1 cellular context compared by ENCODE assay signal in the genomic region with DNA sequence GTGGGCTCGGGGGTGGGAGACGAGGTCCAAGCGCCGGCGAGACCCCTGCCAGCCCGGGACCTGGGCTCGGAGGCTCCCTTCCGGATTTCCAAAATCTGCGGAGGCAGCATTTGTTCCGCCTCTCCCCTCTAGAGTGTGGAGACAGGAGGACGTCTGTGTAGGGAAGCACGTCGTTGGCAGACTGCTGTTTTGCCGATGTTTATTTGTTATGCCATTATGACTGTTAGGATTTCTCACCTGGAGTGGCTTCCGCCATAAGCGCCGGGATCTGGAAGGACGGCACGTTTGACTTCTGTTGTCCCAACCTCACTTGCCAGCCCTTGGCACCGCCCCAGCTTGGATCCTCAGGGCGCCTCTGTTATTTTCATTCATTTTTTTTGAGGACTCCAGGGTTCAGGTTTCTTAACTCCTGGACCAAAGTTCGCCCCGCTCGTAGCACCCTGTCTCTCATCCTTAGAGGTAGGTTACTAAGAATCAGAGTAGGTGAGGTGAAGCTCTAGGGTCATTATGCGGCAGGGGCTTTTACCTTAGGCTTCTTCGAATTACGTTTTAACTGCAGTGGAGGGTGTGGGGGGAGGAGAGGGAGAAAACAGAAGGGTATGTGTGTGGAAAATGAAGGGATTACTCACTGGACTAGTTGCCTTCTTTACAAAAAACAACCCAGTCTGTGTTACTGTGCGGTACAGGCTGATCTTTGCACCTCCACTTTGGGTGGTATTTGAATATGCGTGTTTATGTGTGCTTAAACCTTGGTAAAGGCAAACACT.
A peak's percentile ranks its signal among the peaks of the same experiment; 100 is the strongest.
TF ChIP-seq lines count a peak whose summit lies in the region.

No MANE protein-coding gene starts in this region.

TF ChIP-seq in HepG2, 621 proteins besides CTCF, POLR2A, EP300 and RAD21 (continued from another document):
- TF ChIP-seq, protein P1, sequence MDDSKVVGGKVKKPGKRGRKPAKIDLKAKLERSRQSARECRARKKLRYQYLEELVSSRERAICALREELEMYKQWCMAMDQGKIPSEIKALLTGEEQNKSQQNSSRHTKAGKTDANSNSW (CRISPR knock-in tag; IDR thresholded peaks at IDR 0.05; ENCODE audit: borderline replicate concordance): no peak
- TF ChIP-seq HNRNPUL1 (IDR thresholded peaks at IDR 0.05; ENCODE audit: low read depth, low read length) (no peak), BHLHE40 (IDR thresholded peaks at IDR 0.05; ENCODE audit: low read length) (no peak; the same call in 1 of the 2 replicates), KDM5B (CRISPR knock-in tag; IDR thresholded peaks at IDR 0.05; ENCODE audit: borderline replicate concordance) (no peak), FIP1L1 (IDR thresholded peaks at IDR 0.05; ENCODE audit: borderline replicate concordance, insufficient read depth, low read depth, low read length) (no peak), HES4 (CRISPR knock-in tag; IDR thresholded peaks at IDR 0.05; ENCODE audit: borderline replicate concordance) (no peak), RARG (CRISPR knock-in tag; IDR thresholded peaks at IDR 0.05; ENCODE audit: low read depth) (no peak), YEATS4 (CRISPR knock-in tag; IDR thresholded peaks at IDR 0.05; ENCODE audit: borderline replicate concordance) (0 out of 2 replicates have a peak, but pooled peaks have one; percentile 14), TBP (CRISPR knock-in tag; IDR thresholded peaks at IDR 0.05) (no peak), ZNF30 (CRISPR knock-in tag; IDR thresholded peaks at IDR 0.05) (no peak), ZFP82 (CRISPR knock-in tag; IDR thresholded peaks at IDR 0.05; ENCODE audit: borderline replicate concordance) (0 out of 2 replicates have a peak, but pooled peaks have one; percentile 13), PAF1 (CRISPR knock-in tag; IDR thresholded peaks at IDR 0.05) (no peak), RFXANK (CRISPR knock-in tag; IDR thresholded peaks at IDR 0.05) (no peak), MED13 (CRISPR knock-in tag; IDR thresholded peaks at IDR 0.05) (no peak), ZNF557 (CRISPR knock-in tag; IDR thresholded peaks at IDR 0.05) (no peak; the same call in 1 of the 2 replicates), POLR2AphosphoS5 (IDR thresholded peaks at IDR 0.05; ENCODE audit: low read depth, low read length) (peak; percentile 55), ZBTB20 (CRISPR knock-in tag; IDR thresholded peaks at IDR 0.05; ENCODE audit: borderline replicate concordance, low read depth) (no peak), FOXK1 (CRISPR knock-in tag; IDR thresholded peaks at IDR 0.05; ENCODE audit: borderline replicate concordance, low read depth) (no peak; the same call in 1 of the 2 replicates), ZBTB21 (CRISPR knock-in tag; IDR thresholded peaks at IDR 0.05) (no peak), JARID2 (CRISPR knock-in tag; IDR thresholded peaks at IDR 0.05; ENCODE audit: insufficient replicate concordance) (no peak), ZNF510 (CRISPR knock-in tag; IDR thresholded peaks at IDR 0.05; ENCODE audit: low read depth) (no peak), ZNF619 (CRISPR knock-in tag; IDR thresholded peaks at IDR 0.05) (no peak), KMT2A (CRISPR knock-in tag; IDR thresholded peaks at IDR 0.05) (no peak), CEBPB (IDR thresholded peaks at IDR 0.05; ENCODE audit: borderline replicate concordance, low read depth, low read length) (no peak), REPIN1 (CRISPR knock-in tag; IDR thresholded peaks at IDR 0.05; ENCODE audit: borderline replicate concordance, low read depth) (0 out of 2 replicates have a peak, but pooled peaks have one; percentile 58), CREM (IDR thresholded peaks at IDR 0.05) (peak; percentile 58), CREM (CRISPR knock-in tag; IDR thresholded peaks at IDR 0.05) (no peak), SRSF4 (IDR thresholded peaks at IDR 0.05; ENCODE audit: low read depth, low read length, poor library complexity, severe bottlenecking) (no peak), MTA3 (CRISPR knock-in tag; IDR thresholded peaks at IDR 0.05) (no peak), ZFP1 (CRISPR knock-in tag; IDR thresholded peaks at IDR 0.05) (no peak), TBX2 (CRISPR knock-in tag; IDR thresholded peaks at IDR 0.05; ENCODE audit: borderline replicate concordance) (peak; percentile 55)
- TF ChIP-seq, protein P2, sequence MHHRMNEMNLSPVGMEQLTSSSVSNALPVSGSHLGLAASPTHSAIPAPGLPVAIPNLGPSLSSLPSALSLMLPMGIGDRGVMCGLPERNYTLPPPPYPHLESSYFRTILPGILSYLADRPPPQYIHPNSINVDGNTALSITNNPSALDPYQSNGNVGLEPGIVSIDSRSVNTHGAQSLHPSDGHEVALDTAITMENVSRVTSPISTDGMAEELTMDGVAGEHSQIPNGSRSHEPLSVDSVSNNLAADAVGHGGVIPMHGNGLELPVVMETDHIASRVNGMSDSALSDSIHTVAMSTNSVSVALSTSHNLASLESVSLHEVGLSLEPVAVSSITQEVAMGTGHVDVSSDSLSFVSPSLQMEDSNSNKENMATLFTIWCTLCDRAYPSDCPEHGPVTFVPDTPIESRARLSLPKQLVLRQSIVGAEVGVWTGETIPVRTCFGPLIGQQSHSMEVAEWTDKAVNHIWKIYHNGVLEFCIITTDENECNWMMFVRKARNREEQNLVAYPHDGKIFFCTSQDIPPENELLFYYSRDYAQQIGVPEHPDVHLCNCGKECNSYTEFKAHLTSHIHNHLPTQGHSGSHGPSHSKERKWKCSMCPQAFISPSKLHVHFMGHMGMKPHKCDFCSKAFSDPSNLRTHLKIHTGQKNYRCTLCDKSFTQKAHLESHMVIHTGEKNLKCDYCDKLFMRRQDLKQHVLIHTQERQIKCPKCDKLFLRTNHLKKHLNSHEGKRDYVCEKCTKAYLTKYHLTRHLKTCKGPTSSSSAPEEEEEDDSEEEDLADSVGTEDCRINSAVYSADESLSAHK (CRISPR knock-in tag; IDR thresholded peaks at IDR 0.05; ENCODE audit: borderline replicate concordance): no peak; the same call in 1 of the 2 replicates
- TF ChIP-seq, protein P3, sequence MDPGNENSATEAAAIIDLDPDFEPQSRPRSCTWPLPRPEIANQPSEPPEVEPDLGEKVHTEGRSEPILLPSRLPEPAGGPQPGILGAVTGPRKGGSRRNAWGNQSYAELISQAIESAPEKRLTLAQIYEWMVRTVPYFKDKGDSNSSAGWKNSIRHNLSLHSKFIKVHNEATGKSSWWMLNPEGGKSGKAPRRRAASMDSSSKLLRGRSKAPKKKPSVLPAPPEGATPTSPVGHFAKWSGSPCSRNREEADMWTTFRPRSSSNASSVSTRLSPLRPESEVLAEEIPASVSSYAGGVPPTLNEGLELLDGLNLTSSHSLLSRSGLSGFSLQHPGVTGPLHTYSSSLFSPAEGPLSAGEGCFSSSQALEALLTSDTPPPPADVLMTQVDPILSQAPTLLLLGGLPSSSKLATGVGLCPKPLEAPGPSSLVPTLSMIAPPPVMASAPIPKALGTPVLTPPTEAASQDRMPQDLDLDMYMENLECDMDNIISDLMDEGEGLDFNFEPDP (CRISPR knock-in tag; conservative IDR thresholded peaks at IDR 0.05): no peak
- TF ChIP-seq, protein P4, sequence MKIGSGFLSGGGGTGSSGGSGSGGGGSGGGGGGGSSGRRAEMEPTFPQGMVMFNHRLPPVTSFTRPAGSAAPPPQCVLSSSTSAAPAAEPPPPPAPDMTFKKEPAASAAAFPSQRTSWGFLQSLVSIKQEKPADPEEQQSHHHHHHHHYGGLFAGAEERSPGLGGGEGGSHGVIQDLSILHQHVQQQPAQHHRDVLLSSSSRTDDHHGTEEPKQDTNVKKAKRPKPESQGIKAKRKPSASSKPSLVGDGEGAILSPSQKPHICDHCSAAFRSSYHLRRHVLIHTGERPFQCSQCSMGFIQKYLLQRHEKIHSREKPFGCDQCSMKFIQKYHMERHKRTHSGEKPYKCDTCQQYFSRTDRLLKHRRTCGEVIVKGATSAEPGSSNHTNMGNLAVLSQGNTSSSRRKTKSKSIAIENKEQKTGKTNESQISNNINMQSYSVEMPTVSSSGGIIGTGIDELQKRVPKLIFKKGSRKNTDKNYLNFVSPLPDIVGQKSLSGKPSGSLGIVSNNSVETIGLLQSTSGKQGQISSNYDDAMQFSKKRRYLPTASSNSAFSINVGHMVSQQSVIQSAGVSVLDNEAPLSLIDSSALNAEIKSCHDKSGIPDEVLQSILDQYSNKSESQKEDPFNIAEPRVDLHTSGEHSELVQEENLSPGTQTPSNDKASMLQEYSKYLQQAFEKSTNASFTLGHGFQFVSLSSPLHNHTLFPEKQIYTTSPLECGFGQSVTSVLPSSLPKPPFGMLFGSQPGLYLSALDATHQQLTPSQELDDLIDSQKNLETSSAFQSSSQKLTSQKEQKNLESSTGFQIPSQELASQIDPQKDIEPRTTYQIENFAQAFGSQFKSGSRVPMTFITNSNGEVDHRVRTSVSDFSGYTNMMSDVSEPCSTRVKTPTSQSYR (CRISPR knock-in tag; IDR thresholded peaks at IDR 0.05; ENCODE audit: borderline replicate concordance): peak; percentile 81; the same call in 1 of the 2 replicates
- TF ChIP-seq, protein P5, sequence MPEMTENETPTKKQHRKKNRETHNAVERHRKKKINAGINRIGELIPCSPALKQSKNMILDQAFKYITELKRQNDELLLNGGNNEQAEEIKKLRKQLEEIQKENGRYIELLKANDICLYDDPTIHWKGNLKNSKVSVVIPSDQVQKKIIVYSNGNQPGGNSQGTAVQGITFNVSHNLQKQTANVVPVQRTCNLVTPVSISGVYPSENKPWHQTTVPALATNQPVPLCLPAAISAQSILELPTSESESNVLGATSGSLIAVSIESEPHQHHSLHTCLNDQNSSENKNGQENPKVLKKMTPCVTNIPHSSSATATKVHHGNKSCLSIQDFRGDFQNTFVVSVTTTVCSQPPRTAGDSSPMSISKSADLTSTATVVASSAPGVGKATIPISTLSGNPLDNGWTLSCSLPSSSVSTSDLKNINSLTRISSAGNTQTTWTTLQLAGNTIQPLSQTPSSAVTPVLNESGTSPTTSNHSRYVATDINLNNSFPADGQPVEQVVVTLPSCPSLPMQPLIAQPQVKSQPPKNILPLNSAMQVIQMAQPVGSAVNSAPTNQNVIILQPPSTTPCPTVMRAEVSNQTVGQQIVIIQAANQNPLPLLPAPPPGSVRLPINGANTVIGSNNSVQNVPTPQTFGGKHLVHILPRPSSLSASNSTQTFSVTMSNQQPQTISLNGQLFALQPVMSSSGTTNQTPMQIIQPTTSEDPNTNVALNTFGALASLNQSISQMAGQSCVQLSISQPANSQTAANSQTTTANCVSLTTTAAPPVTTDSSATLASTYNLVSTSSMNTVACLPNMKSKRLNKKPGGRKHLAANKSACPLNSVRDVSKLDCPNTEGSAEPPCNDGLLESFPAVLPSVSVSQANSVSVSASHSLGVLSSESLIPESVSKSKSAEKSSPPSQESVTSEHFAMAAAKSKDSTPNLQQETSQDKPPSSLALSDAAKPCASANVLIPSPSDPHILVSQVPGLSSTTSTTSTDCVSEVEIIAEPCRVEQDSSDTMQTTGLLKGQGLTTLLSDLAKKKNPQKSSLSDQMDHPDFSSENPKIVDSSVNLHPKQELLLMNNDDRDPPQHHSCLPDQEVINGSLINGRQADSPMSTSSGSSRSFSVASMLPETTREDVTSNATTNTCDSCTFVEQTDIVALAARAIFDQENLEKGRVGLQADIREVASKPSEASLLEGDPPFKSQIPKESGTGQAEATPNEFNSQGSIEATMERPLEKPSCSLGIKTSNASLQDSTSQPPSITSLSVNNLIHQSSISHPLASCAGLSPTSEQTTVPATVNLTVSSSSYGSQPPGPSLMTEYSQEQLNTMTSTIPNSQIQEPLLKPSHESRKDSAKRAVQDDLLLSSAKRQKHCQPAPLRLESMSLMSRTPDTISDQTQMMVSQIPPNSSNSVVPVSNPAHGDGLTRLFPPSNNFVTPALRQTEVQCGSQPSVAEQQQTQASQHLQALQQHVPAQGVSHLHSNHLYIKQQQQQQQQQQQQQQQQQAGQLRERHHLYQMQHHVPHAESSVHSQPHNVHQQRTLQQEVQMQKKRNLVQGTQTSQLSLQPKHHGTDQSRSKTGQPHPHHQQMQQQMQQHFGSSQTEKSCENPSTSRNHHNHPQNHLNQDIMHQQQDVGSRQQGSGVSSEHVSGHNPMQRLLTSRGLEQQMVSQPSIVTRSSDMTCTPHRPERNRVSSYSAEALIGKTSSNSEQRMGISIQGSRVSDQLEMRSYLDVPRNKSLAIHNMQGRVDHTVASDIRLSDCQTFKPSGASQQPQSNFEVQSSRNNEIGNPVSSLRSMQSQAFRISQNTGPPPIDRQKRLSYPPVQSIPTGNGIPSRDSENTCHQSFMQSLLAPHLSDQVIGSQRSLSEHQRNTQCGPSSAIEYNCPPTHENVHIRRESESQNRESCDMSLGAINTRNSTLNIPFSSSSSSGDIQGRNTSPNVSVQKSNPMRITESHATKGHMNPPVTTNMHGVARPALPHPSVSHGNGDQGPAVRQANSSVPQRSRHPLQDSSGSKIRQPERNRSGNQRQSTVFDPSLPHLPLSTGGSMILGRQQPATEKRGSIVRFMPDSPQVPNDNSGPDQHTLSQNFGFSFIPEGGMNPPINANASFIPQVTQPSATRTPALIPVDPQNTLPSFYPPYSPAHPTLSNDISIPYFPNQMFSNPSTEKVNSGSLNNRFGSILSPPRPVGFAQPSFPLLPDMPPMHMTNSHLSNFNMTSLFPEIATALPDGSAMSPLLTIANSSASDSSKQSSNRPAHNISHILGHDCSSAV (CRISPR knock-in tag; IDR thresholded peaks at IDR 0.05; ENCODE audit: borderline replicate concordance): no peak
- TF ChIP-seq, protein P6, sequence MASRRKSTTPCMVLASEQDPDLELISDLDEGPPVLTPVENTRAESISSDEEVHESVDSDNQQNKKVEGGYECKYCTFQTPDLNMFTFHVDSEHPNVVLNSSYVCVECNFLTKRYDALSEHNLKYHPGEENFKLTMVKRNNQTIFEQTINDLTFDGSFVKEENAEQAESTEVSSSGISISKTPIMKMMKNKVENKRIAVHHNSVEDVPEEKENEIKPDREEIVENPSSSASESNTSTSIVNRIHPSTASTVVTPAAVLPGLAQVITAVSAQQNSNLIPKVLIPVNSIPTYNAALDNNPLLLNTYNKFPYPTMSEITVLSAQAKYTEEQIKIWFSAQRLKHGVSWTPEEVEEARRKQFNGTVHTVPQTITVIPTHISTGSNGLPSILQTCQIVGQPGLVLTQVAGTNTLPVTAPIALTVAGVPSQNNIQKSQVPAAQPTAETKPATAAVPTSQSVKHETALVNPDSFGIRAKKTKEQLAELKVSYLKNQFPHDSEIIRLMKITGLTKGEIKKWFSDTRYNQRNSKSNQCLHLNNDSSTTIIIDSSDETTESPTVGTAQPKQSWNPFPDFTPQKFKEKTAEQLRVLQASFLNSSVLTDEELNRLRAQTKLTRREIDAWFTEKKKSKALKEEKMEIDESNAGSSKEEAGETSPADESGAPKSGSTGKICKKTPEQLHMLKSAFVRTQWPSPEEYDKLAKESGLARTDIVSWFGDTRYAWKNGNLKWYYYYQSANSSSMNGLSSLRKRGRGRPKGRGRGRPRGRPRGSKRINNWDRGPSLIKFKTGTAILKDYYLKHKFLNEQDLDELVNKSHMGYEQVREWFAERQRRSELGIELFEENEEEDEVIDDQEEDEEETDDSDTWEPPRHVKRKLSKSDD (CRISPR knock-in tag; IDR thresholded peaks at IDR 0.05; ENCODE audit: low read depth): no peak
